In genomic region chr20:57215426-57215825, GRCh38 we compare ENCODE assay signal across 19 cellular contexts. TPM values are rescaled to one million over a fixed set of nuclear protein-coding genes. Genes with fewer than 3 reads are reported as not detected.
A peak's percentile ranks its signal among the peaks of the same experiment; 100 is the strongest.
DNase-seq lines count a peak whose midpoint lies in the region; ATAC-seq and TF ChIP-seq lines count a peak whose summit lies in the region.
"Had no signal": no experiment of that assay in that cellular context is flagged by ENCODE, and none has a peak within 500 bp of the region (broad histone marks: within the 10 kb centered on the region; RNA-seq: fewer than 3 reads in every experiment).

No MANE protein-coding gene starts in this region.

- H4K20me1 ChIP-seq in OCI-LY1 (ENCODE audit: insufficient read depth, low read length) (no peaks in the 10 kb centered on the region), osteoblast (ENCODE audit: insufficient read depth, low read length) (no peaks in the 10 kb centered on the region)

- TF ChIP-seq CTCF in natural killer cell (IDR thresholded peaks at IDR 0.05) (no peak), OCI-LY1 (IDR thresholded peaks at IDR 0.05; ENCODE audit: low read length) (no peak), osteoblast (IDR thresholded peaks at IDR 0.05; ENCODE audit: extremely low read depth, low read depth, low read length) (no peak), thyroid gland (IDR thresholded peaks at IDR 0.05) (no peak)

- H3F3A ChIP-seq in OCI-LY1 (ENCODE audit: insufficient read depth, low read length) = 0 out of 2 replicates have a peak, but pooled peaks cover 3% of the 10 kb centered on the region

- H3K27me3 Mint-ChIP-seq in natural killer cell treated with Interleukin-12 subunit alpha and Interleukin-12 subunit beta and Interleukin-15 and Interleukin-18, amount 100 ng/mL, for 72 hours = peaks cover 4 to 13% of the 10 kb centered on the region in 2 donors
- H3K27me3 Mint-ChIP-seq in natural killer cell (ENCODE audit: low read depth in 2 of 2) = peaks cover 9 to 23% of the 10 kb centered on the region in 2 donors

- H3K4me1 ChIP-seq in OCI-LY1 (ENCODE audit: insufficient read depth, low read length, severe bottlenecking) (peaks cover 24% of the 10 kb centered on the region), osteoblast (ENCODE audit: insufficient read depth, low read length) (no peaks in the 10 kb centered on the region), thyroid gland (peaks cover 9 to 26% of the 10 kb centered on the region in 2 donors), HAP-1 (no peaks in the 10 kb centered on the region)

- H2AFZ ChIP-seq in OCI-LY1 (ENCODE audit: low read length) (no peak overlapping the region), osteoblast (ENCODE audit: low read length) (no peak overlapping the region)

- H3K36me3 Mint-ChIP-seq in natural killer cell treated with Interleukin-12 subunit alpha and Interleukin-12 subunit beta and Interleukin-15 and Interleukin-18, amount 100 ng/mL, for 72 hours = no peaks in the 10 kb centered on the region
- no peaks in the 10 kb centered on the region for H3K36me3 Mint-ChIP-seq in natural killer cell
- H3K36me3 Mint-ChIP-seq: CD8-positive, alpha-beta T cell had no signal

- H3K79me2 ChIP-seq in OCI-LY1 (ENCODE audit: insufficient read depth, low read length) = peaks cover 17% of the 10 kb centered on the region; the same call in 1 of the 2 replicates
- H3K79me2 ChIP-seq in osteoblast (ENCODE audit: insufficient read depth, low read length) = no peaks in the 10 kb centered on the region

- H3K4me2 ChIP-seq in OCI-LY1 (ENCODE audit: low read length) = no peak overlapping the region
- H3K4me2 ChIP-seq in osteoblast (ENCODE audit: insufficient read depth, low read length) = no peak overlapping the region
- H3K4me2 ChIP-seq: A549 had no signal

- intact Hi-C loops in natural killer cell (cut with micrococcal nuclease) (no loop called here), thyroid gland (cut with DNase I) (no loop called here)

- H3K4me3 ChIP-seq in OCI-LY1 (ENCODE audit: low read depth, low read length, poor library complexity, severe bottlenecking) (no peak overlapping the region), osteoblast (ENCODE audit: insufficient read depth, low read length) (no peak overlapping the region), thyroid gland (replicated peaks in 1 of 3) (no peak overlapping the region), HAP-1 (no peak overlapping the region)
- H3K4me3 ChIP-seq: A549, GM12878 had no signal

- H3K9ac ChIP-seq in OCI-LY1 (ENCODE audit: low read length) = no peak overlapping the region

- H3K27ac Mint-ChIP-seq in natural killer cell treated with Interleukin-12 subunit alpha and Interleukin-12 subunit beta and Interleukin-15 and Interleukin-18, amount 100 ng/mL, for 72 hours = no peak overlapping the region
- no peak overlapping the region for H3K27ac Mint-ChIP-seq in natural killer cell
- H3K27ac Mint-ChIP-seq: B cell; CD4-positive, alpha-beta T cell; CD8-positive, alpha-beta T cell had no signal

- TF ChIP-seq POLR2A in thyroid gland (IDR thresholded peaks at IDR 0.05) = no peak

- H3K36me3 ChIP-seq in OCI-LY1 (ENCODE audit: insufficient read depth, low read length) (peaks cover 100% of the 10 kb centered on the region), osteoblast (ENCODE audit: insufficient read depth, low read length) (no peaks in the 10 kb centered on the region), thyroid gland (no peaks in the 10 kb centered on the region), HAP-1 (replicated peaks) (no peaks in the 10 kb centered on the region)

- H3K27ac ChIP-seq in OCI-LY1 (ENCODE audit: low read depth, low read length, poor library complexity, severe bottlenecking) (peak overlapping the region; percentile 61), osteoblast (ENCODE audit: low read depth, low read length) (no peak overlapping the region), thyroid gland (peak overlapping the region in 2 of 3 donors; percentile 55 to 66)
- H3K27ac ChIP-seq: 22Rv1, A549, C4-2B had no signal

- ATAC-seq in natural killer cell treated with Interleukin-12 subunit alpha and Interleukin-12 subunit beta and Interleukin-15 and Interleukin-18, amount 100 ng/mL, for 72 hours = no peak
- no peak for ATAC-seq in natural killer cell
- ATAC-seq: A549; CD8-positive, alpha-beta T cell had no signal

- no peaks in the 10 kb centered on the region for H3K9me3 Mint-ChIP-seq in natural killer cell treated with Interleukin-12 subunit alpha and Interleukin-12 subunit beta and Interleukin-15 and Interleukin-18, amount 100 ng/mL, for 72 hours
- H3K9me3 Mint-ChIP-seq in natural killer cell = no peaks in the 10 kb centered on the region
- H3K9me3 Mint-ChIP-seq: CD4-positive, alpha-beta T cell; CD8-positive, alpha-beta T cell had no signal

- H3K4me3 Mint-ChIP-seq in natural killer cell treated with Interleukin-12 subunit alpha and Interleukin-12 subunit beta and Interleukin-15 and Interleukin-18, amount 100 ng/mL, for 72 hours = no peak overlapping the region
- no peak overlapping the region for H3K4me3 Mint-ChIP-seq in natural killer cell
- H3K4me3 Mint-ChIP-seq: B cell; CD4-positive, alpha-beta T cell; CD8-positive, alpha-beta T cell had no signal

- no peaks in the 10 kb centered on the region for H3K9me2 ChIP-seq in OCI-LY1 (ENCODE audit: low read depth, low read length)

- H3K9me3 ChIP-seq in OCI-LY1 (ENCODE audit: low read length) = no peaks in the 10 kb centered on the region
- H3K9me3 ChIP-seq in osteoblast (ENCODE audit: low read depth, low read length) = no peaks in the 10 kb centered on the region
- no peaks in the 10 kb centered on the region for H3K9me3 ChIP-seq in thyroid gland
- no peaks in the 10 kb centered on the region for H3K9me3 ChIP-seq in HAP-1
- H3K9me3 ChIP-seq: A549 had no signal

- WGBS in thyroid gland, 2 donors = 91 to 94% methylated on average over 6 of the region's 6 CpGs

- peak; percentile 39 for DNase-seq in natural killer cell treated with Interleukin-12 subunit alpha and Interleukin-12 subunit beta and Interleukin-15 and Interleukin-18, amount 100 ng/mL, for 72 hours (ENCODE audit: low spot score)
- DNase-seq in natural killer cell (no peak), osteoblast (ENCODE audit: insufficient read length, low spot score, missing footprints) (peak; percentile 62), thyroid gland (no peak), hypothalamus (lab: John Stamatoyannopoulos, UW) (no peak), HAP-1 (ENCODE audit: low spot score in 2 of 2) (no peak)
- no peak for DNase-seq in stimulated activated CD4-positive, alpha-beta T cell treated with anti-CD3 and anti-CD28 coated beads, Interleukin-12 subunit alpha, Interleukin-12 subunit beta, amount 100 ng/mL, for 4 hours
- DNase-seq: AML-193; Caco-2; Calu3; CD4-positive, alpha-beta T cell; CD8-positive, alpha-beta T cell; GF-D8 had no signal

- H3K27me3 ChIP-seq in OCI-LY1 (ENCODE audit: insufficient read depth, low read length) = no peaks in the 10 kb centered on the region
- no peaks in the 10 kb centered on the region for H3K27me3 ChIP-seq in osteoblast (ENCODE audit: insufficient read depth, low read length)
- H3K27me3 ChIP-seq in thyroid gland = no peaks in the 10 kb centered on the region
- no peaks in the 10 kb centered on the region for H3K27me3 ChIP-seq in HAP-1 (ENCODE audit: low read depth)

- in situ Hi-C loops in HAP-1 (cut with MboI; ENCODE audit: low sequenced_read_pairs) = no loop called here

- no peaks in the 10 kb centered on the region for H3K4me1 Mint-ChIP-seq in natural killer cell treated with Interleukin-12 subunit alpha and Interleukin-12 subunit beta and Interleukin-15 and Interleukin-18, amount 100 ng/mL, for 72 hours (ENCODE audit: low read depth in 2 of 2)
- H3K4me1 Mint-ChIP-seq in natural killer cell = no peaks in the 10 kb centered on the region
- H3K4me1 Mint-ChIP-seq: B cell had no signal

RNA-seq across cellular contexts. Expression of gene BMP7, which starts 51.0 kb away (rescaled TPM):
- not detected for total RNA-seq in natural killer cell treated with Interleukin-12 subunit alpha and Interleukin-12 subunit beta and Interleukin-15 and Interleukin-18, amount 100 ng/mL, for 72 hours
- total RNA-seq in natural killer cell (not detected), osteoblast (not detected in 2 replicates), thyroid gland (100 to 1,000 TPM in 1 of 4 donors, 10 to 100 TPM in 3; 34.0 to 113 (median 80.2) TPM)
- total RNA-seq: B cell; Calu3; CD4-positive, alpha-beta T cell; CD8-positive, alpha-beta T cell had no signal

Comparison
In these comparisons a context has a peak if more than half of its experiments do, and no peak if none do; other contexts are left out.
1. DNase-seq: peak in natural killer cell treated with Interleukin-12 subunit alpha and Interleukin-12 subunit beta and Interleukin-15 and Interleukin-18, amount 100 ng/mL, for 72 hours (single experiment) and osteoblast (single experiment); none in natural killer cell (single experiment), thyroid gland (0 of 2), stimulated activated CD4-positive, alpha-beta T cell treated with anti-CD3 and anti-CD28 coated beads, Interleukin-12 subunit alpha, Interleukin-12 subunit beta, amount 100 ng/mL, for 4 hours (single experiment), hypothalamus (0 of 51) and HAP-1 (0 of 2).
2. RNA of gene BMP7, which starts 51.0 kb away (total RNA-seq): 34.0 to 113 TPM in thyroid gland; not detected in natural killer cell treated with Interleukin-12 subunit alpha and Interleukin-12 subunit beta and Interleukin-15 and Interleukin-18, amount 100 ng/mL, for 72 hours, not detected in natural killer cell and not detected in osteoblast; every median in the first group is over 10 times any median in the second.